In the genomic region with DNA sequence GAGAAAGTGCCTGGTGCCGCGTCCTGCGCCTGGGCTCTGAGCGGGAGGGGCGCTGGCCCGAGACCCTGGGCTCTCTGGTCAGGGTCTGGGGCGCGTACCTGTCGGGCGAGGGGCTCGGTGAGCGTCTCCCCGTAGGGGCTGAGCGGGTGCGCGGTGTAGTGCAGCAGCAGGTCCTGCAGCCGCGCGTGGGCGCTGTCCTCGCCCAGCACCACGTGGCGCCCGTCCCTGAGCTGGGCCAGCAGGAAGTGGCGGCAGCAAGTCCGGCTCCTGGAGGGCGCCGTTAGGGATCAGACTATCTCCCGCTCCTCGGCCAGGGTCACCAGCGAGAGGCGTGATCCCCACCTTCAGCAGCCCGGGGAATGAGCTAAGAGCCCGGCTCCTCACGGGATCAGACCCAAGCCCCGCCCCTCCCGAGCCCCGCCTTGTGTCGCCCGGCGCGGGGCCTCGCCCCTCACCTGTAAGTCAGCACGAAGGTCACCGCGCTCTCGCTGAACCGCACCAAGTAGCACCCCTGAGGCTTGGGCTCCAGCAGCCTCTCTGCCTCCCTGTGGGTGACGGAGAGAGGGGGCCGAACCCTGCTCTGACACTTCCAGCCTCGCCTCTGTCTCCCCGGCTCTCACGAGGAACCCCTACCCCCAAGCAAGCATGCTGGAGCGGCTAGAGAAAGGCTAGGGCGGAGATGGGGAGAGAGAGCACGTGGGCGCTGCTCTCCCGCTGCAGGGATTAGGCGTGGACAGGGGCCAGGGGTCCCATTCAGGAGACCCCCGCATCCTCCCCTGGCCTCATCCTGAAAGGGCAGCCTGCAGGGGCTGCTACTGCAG, we compare ENCODE assay signal across 9 cellular contexts. TPM values are rescaled to one million over a fixed set of nuclear protein-coding genes. Genes with fewer than 3 reads are reported as not detected.
DNase-seq lines count a peak whose midpoint lies in the region; ATAC-seq lines count a peak whose summit lies in the region.
"Had no signal": no experiment of that assay in that cellular context is flagged by ENCODE, and none has a peak within 500 bp of the region (broad histone marks: within the 10 kb centered on the region; RNA-seq: fewer than 3 reads in every experiment).

No MANE protein-coding gene starts in this region.

- POLR2A ChIA-PET in T-cell (lab: Charles Lee) = interaction anchor here in 1 of 2 donors (0.6 kb wide), 1 partner anchor 102 kb away, joined by 3 read pairs; no protein-coding TSS in a partner anchor

- in situ Hi-C loops in KBM-7 (cut with MboI; ENCODE audit: low pct_unique_long_range_greater_than_20kb, low sequenced_read_pairs) = no loop called here

- H3K4me3 Mint-ChIP-seq in T-cell = peak overlapping the region; percentile 88 to 92 (median 89)

- DNase-seq in CD1c-positive myeloid dendritic cell (ENCODE audit: extremely low spot score) (peak; percentile 79), T-cell (peak; percentile 41 to 83 (median 71)), amniotic epithelial cell (ENCODE audit: low read depth) (peak; percentile 41), hypothalamus (lab: John Stamatoyannopoulos, UW) (peak in 38 of 51 donors; percentile 7 to 74 (median 32)), sciatic nerve (ENCODE audit: low spot score) (peak; percentile 80), KBM-7 (no peak)

- CTCF ChIA-PET in T-cell (lab: Charles Lee) = interaction anchor here (0.6 to 1.5 kb wide), 14 partner anchors 12 to 85 kb away, joined by 3 to 12 read pairs (median 4); a partner anchor contains a TSS

- H3K36me3 Mint-ChIP-seq in T-cell = peaks cover 26% of the 10 kb centered on the region

- H3K4me1 Mint-ChIP-seq in T-cell = peaks cover 57 to 77% (median 68%) of the 10 kb centered on the region in 3 donors

- no peaks in the 10 kb centered on the region for H3K9me3 Mint-ChIP-seq in T-cell

- no peaks in the 10 kb centered on the region for H3K27me3 Mint-ChIP-seq in T-cell

- ATAC-seq in HG02642 (IDR thresholded peaks at IDR 0.05; ENCODE audit: poor library complexity, unreplicated experiment) = peak; percentile 60
- peak; percentile 46 to 53 (median 50) for ATAC-seq in T-cell (replicated peaks in 1 of 4)
- ATAC-seq in sciatic nerve = peak; percentile 85
- no peak for ATAC-seq in HG02970 (IDR thresholded peaks at IDR 0.05; ENCODE audit: low FRiP score, unreplicated experiment)

- H3K27ac Mint-ChIP-seq in T-cell = peak overlapping the region; percentile 98 to 100

- intact Hi-C loops in sciatic nerve (cut with DNase I) = no loop called here

RNA-seq across cellular contexts. Expression of a gene that starts 2.7 kb away (rescaled TPM):
- total RNA-seq in T-cell (100 to 1,000 TPM in 1 of 5 donors, 10 to 100 TPM in 4; 42.8 to 110 (median 66.8) TPM), sciatic nerve (1.6 TPM)

RNA-seq across cellular contexts. Expression of a gene that starts 45.0 kb away (rescaled TPM):
- under 1 TPM in 1 of 5 donors, not detected in 4; 0.07 TPM for total RNA-seq in T-cell
- 0.40 TPM for total RNA-seq in sciatic nerve
- total RNA-seq: HT1080 had no signal

RNA-seq across cellular contexts. Expression of a gene that starts 46.6 kb away (rescaled TPM):
- 10 to 100 TPM; 55.3 to 67.7 (median 65.4) TPM for total RNA-seq in T-cell
- total RNA-seq in sciatic nerve = 52.8 TPM

RNA-seq across cellular contexts. Expression of a gene that starts 46.7 kb away (rescaled TPM):
- total RNA-seq in T-cell (1 to 10 TPM in 1 of 5 donors, under 1 TPM in 4; 0.36 to 1.2 (median 0.60) TPM), sciatic nerve (1.8 TPM)

Comparison
In these comparisons a context has a peak if more than half of its experiments do, and no peak if none do; other contexts are left out.
1. RNA of a gene that starts 2.7 kb away (total RNA-seq): 42.8 to 110 TPM in T-cell; 1.6 TPM in sciatic nerve (single experiment); every median in the first group is over 10 times any median in the second.